Comparison of ENCODE assay signal across 22 cellular contexts in genomic region chr3:138010273-138010590, GRCh38. TPM values are rescaled to one million over a fixed set of nuclear protein-coding genes. Genes with fewer than 3 reads are reported as not detected.
A peak's percentile ranks its signal among the peaks of the same experiment; 100 is the strongest.
DNase-seq lines count a peak whose midpoint lies in the region; ATAC-seq and TF ChIP-seq lines count a peak whose summit lies in the region.
"Had no signal": no experiment of that assay in that cellular context is flagged by ENCODE, and none has a peak within 500 bp of the region (broad histone marks: within the 10 kb centered on the region; RNA-seq: fewer than 3 reads in every experiment).

No MANE protein-coding gene starts in this region.

- H3K9me3 Mint-ChIP-seq in activated T-cell treated with anti-CD3 and anti-CD28 coated beads, Interleukin-2, amount 50 U/mL, for 72 hours = peaks cover 0 to 2% of the 10 kb centered on the region in 2 donors
- H3K9me3 Mint-ChIP-seq: CD4-positive, alpha-beta memory T cell; GM23338; HFFc6; IgD-negative memory B cell had no signal

- H3K36me3 ChIP-seq in right atrium auricular region (no peaks in the 10 kb centered on the region), left ventricle myocardium inferior (no peaks in the 10 kb centered on the region), lower lobe of right lung (no peaks in the 10 kb centered on the region), stomach (peaks cover 4 to 28% (median 14%) of the 10 kb centered on the region in 4 donors)
- H3K36me3 ChIP-seq: BLaER1 had no signal

- no peaks in the 10 kb centered on the region for H3K4me1 Mint-ChIP-seq in activated T-cell treated with anti-CD3 and anti-CD28 coated beads, Interleukin-2, amount 50 U/mL, for 72 hours (ENCODE audit: low read depth)
- H3K4me1 Mint-ChIP-seq: CD14-positive monocyte; CD4-positive, alpha-beta memory T cell; GM23338; IgD-negative memory B cell had no signal

- intact Hi-C loops in left ventricle myocardium inferior (cut with micrococcal nuclease) = no loop called here
- intact Hi-C loops in lower lobe of right lung (cut with DNase I) = no loop called here
- intact Hi-C loops in stomach (cut with DNase I; ENCODE audit: low total_unique reads) = no loop called here
- intact Hi-C loops in left colon (cut with DNase I, micrococcal nuclease) = no loop called here

- H3K27me3 ChIP-seq in right atrium auricular region = no peaks in the 10 kb centered on the region
- H3K27me3 ChIP-seq in left ventricle myocardium inferior (ENCODE audit: low read depth) = no peaks in the 10 kb centered on the region
- H3K27me3 ChIP-seq in lower lobe of right lung (ENCODE audit: low read depth) = no peaks in the 10 kb centered on the region
- H3K27me3 ChIP-seq in stomach = no peaks in the 10 kb centered on the region
- H3K27me3 ChIP-seq: BLaER1 had no signal

- WGBS in stomach, 5 donors = 35 to 79% (median 58%) methylated on average over 7 to 14 of the region's 14 CpGs

- TF ChIP-seq POLR2A in stomach (IDR thresholded peaks at IDR 0.05) = no peak

- H3K27ac Mint-ChIP-seq in activated T-cell treated with anti-CD3 and anti-CD28 coated beads, Interleukin-2, amount 50 U/mL, for 72 hours = no peak overlapping the region
- H3K27ac Mint-ChIP-seq: CD14-positive monocyte; CD4-positive, alpha-beta memory T cell; GM23338; HFFc6; IgD-negative memory B cell had no signal

- H3K27ac ChIP-seq in right atrium auricular region (peak overlapping the region; percentile 23 to 64), left ventricle myocardium inferior (replicated peaks) (no peak overlapping the region), lower lobe of right lung (peak overlapping the region; percentile 79), stomach (peak overlapping the region; percentile 80 to 95 (median 90))
- H3K27ac ChIP-seq: BLaER1 had no signal

- peaks cover 25% of the 10 kb centered on the region for H3K27me3 Mint-ChIP-seq in activated T-cell treated with anti-CD3 and anti-CD28 coated beads, Interleukin-2, amount 50 U/mL, for 72 hours (ENCODE audit: low read depth)
- H3K27me3 Mint-ChIP-seq: IgD-negative memory B cell had no signal

- H3K4me3 ChIP-seq in right atrium auricular region (peak overlapping the region in 1 of 2 donors; percentile 5), left ventricle myocardium inferior (no peak overlapping the region), lower lobe of right lung (peak overlapping the region; percentile 41), stomach (peak overlapping the region in 2 of 4 donors; percentile 23 to 38)
- H3K4me3 ChIP-seq: BLaER1, GM23338 had no signal

- ATAC-seq in lower lobe of right lung (peak in 1 of 2 donors; percentile 69), left colon (no peak), GM19467 (IDR thresholded peaks at IDR 0.05; ENCODE audit: unreplicated experiment) (no peak)
- ATAC-seq in activated T-cell treated with anti-CD3 and anti-CD28 coated beads, Interleukin-2, amount 50 U/mL, for 72 hours (replicated peaks in 1 of 2) = no peak
- ATAC-seq: HCT116, HepG2 had no signal

- no peak for DNase-seq in right atrium auricular region (ENCODE audit: low spot score)
- no peak for DNase-seq in left ventricle myocardium inferior
- no peak for DNase-seq in lower lobe of right lung
- DNase-seq in stomach = no peak
- DNase-seq in DMS53 treated with DMSO at 0.1 percent for 48 hours (lab: John Stamatoyannopoulos, UW; ENCODE audit: unreplicated experiment) = no peak
- no peak for DNase-seq in activated T-cell treated with anti-CD3 and anti-CD28 coated beads, Interleukin-2, amount 50 U/mL, for 72 hours
- DNase-seq in left colon = no peak
- DNase-seq: 8988T; CD4-positive, alpha-beta memory T cell; DMS153; DMS79 treated with DMSO at 0.1 percent for 48 hours; GF-D8; HFFc6 had no signal

- TF ChIP-seq CTCF in right atrium auricular region (IDR thresholded peaks at IDR 0.05) (no peak), left ventricle myocardium inferior (IDR thresholded peaks at IDR 0.05; ENCODE audit: borderline replicate concordance) (no peak), lower lobe of right lung (IDR thresholded peaks at IDR 0.05) (no peak), stomach (IDR thresholded peaks at IDR 0.05) (no peak)

- TF ChIP-seq EP300 in stomach (IDR thresholded peaks at IDR 0.05) = no peak

- H3K4me1 ChIP-seq in right atrium auricular region (peaks cover 0 to 7% of the 10 kb centered on the region in 2 donors), left ventricle myocardium inferior (peaks cover 14% of the 10 kb centered on the region), lower lobe of right lung (no peaks in the 10 kb centered on the region), stomach (peaks cover 9 to 66% (median 23%) of the 10 kb centered on the region in 4 donors)
- H3K4me1 ChIP-seq: BLaER1 had no signal

- H3K9me3 ChIP-seq in right atrium auricular region (no peaks in the 10 kb centered on the region), left ventricle myocardium inferior (replicated peaks) (no peaks in the 10 kb centered on the region), lower lobe of right lung (no peaks in the 10 kb centered on the region), stomach (no peaks in the 10 kb centered on the region)
- H3K9me3 ChIP-seq: BLaER1 had no signal

- no peaks in the 10 kb centered on the region for H3K36me3 Mint-ChIP-seq in activated T-cell treated with anti-CD3 and anti-CD28 coated beads, Interleukin-2, amount 50 U/mL, for 72 hours (ENCODE audit: insufficient read depth in 2 of 2)
- H3K36me3 Mint-ChIP-seq: CD14-positive monocyte; CD4-positive, alpha-beta memory T cell had no signal

- H3K4me3 Mint-ChIP-seq in activated T-cell treated with anti-CD3 and anti-CD28 coated beads, Interleukin-2, amount 50 U/mL, for 72 hours = no peak overlapping the region
- H3K4me3 Mint-ChIP-seq: CD14-positive monocyte; CD4-positive, alpha-beta memory T cell; GM23338; HFFc6; IgD-negative memory B cell had no signal

RNA-seq across cellular contexts. Expression of gene CLDN18, which starts 0.3 kb away (rescaled TPM):
- total RNA-seq in right atrium auricular region (10 to 100 TPM in 1 of 2 donors, under 1 TPM in 1; 0.12 to 21.0 TPM), left ventricle myocardium inferior (not detected), lower lobe of right lung (162 TPM), stomach (1,000 to 10,000 TPM in 1 of 5 donors, 100 to 1,000 TPM in 2, 1 to 10 TPM in 2; 1.4 to 1,096 (median 161) TPM), left colon (not detected)
- 100 to 1,000 TPM; 128 to 441 (median 211) TPM for polyA plus RNA-seq in stomach
- total RNA-seq in activated T-cell treated with anti-CD3 and anti-CD28 coated beads, Interleukin-2, amount 50 U/mL, for 72 hours = not detected
- total RNA-seq: A673; CD4-positive, alpha-beta memory T cell; GM23338; HepG2; HFFc6 had no signal
- polyA plus RNA-seq: AG04450; CD14-positive monocyte; CD4-positive, alpha-beta memory T cell; HepG2; IgD-negative memory B cell had no signal
